Comparison of ENCODE assay signal across 24 cellular contexts in genomic region chr1:208935517-208936187, GRCh38.
"Had no signal": no experiment of that assay in that cellular context is flagged by ENCODE, and none has a peak within 500 bp of the region (broad histone marks: within the 10 kb centered on the region; RNA-seq: fewer than 3 reads in every experiment).

No MANE protein-coding gene starts in this region.

- H3K36me3 Mint-ChIP-seq: activated naive CD8-positive, alpha-beta T cell treated with anti-CD3 and anti-CD28 coated beads for 36 hours; naive B cell had no signal

- H3K9me3 Mint-ChIP-seq: activated naive CD4-positive, alpha-beta T cell treated with anti-CD3 and anti-CD28 coated beads for 36 hours; activated naive CD8-positive, alpha-beta T cell treated with anti-CD3 and anti-CD28 coated beads for 36 hours; activated T-helper 1 cell treated with anti-CD3 and anti-CD28 coated beads, Interleukin-12 subunit alpha, Interleukin-12 subunit beta, Interleukin-2, Interleukin-4 antibody, amounts not matched to agents 30 ng/mL and 10 ng/mL and 1 ng/mL, durations not matched to agents 14 hours and 24 hours and 36 hours; T-helper 2 cell treated with Interferon-gamma antibody and Interleukin-4, amounts not matched to agents 5 μg/mL and 100 μg/mL, for 36 hours had no signal

- H3K4me3 ChIP-seq: ascending aorta, coronary artery, dorsolateral prefrontal cortex, thoracic aorta had no signal

- H3K4me3 Mint-ChIP-seq: activated naive CD4-positive, alpha-beta T cell treated with anti-CD3 and anti-CD28 coated beads for 36 hours; activated naive CD8-positive, alpha-beta T cell treated with anti-CD3 and anti-CD28 coated beads for 36 hours; activated T-helper 1 cell treated with anti-CD3 and anti-CD28 coated beads, Interleukin-12 subunit alpha, Interleukin-12 subunit beta, Interleukin-2, Interleukin-4 antibody, amounts not matched to agents 30 ng/mL and 10 ng/mL and 1 ng/mL, durations not matched to agents 14 hours and 24 hours and 36 hours; T-helper 2 cell treated with Interferon-gamma antibody and Interleukin-4, amounts not matched to agents 5 μg/mL and 100 μg/mL, for 36 hours had no signal

- H3K36me3 ChIP-seq: ascending aorta, brain microvascular endothelial cell, thoracic aorta had no signal

- H3K9me3 ChIP-seq: ascending aorta, thoracic aorta had no signal

- DNase-seq: activated CD4-positive, alpha-beta T cell treated with anti-CD3 and anti-CD28 coated beads for 4 hours; activated CD4-positive, alpha-beta T cell treated with anti-CD3 and anti-CD28 coated beads, Interleukin-2, amount 50 U/mL, for 48 hours; activated CD8-positive, alpha-beta memory T cell treated with anti-CD3 and anti-CD28 coated beads for 24 hours; activated effector memory CD4-positive, alpha-beta T cell treated with anti-CD3 and anti-CD28 coated beads, Interleukin-2, amount 50 U/mL, for 16 hours; activated naive CD4-positive, alpha-beta T cell treated with anti-CD3 and anti-CD28 coated beads for 36 hours; activated naive CD8-positive, alpha-beta T cell treated with anti-CD3 and anti-CD28 coated beads for 36 hours; brain microvascular endothelial cell; dorsolateral prefrontal cortex; effector memory CD4-positive, alpha-beta T cell; head of caudate nucleus; kidney; left colon; naive B cell; right cardiac atrium; stimulated activated CD4-positive, alpha-beta T cell treated with anti-CD3 and anti-CD28 coated beads, Interleukin-2, amount 100 ng/mL, for 48 hours; stimulated activated naive CD4-positive, alpha-beta T cell treated with Interleukin-2 at 50 U/mL for 16 hours; T-helper 1 cell; trophoblast cell had no signal

- ATAC-seq: left colon, right cardiac atrium had no signal

- H3K4me1 ChIP-seq: ascending aorta had no signal

- H3K27ac ChIP-seq: ascending aorta, brain microvascular endothelial cell, coronary artery, dorsolateral prefrontal cortex, thoracic aorta, VCaP had no signal

- H3K27me3 ChIP-seq: ascending aorta, brain microvascular endothelial cell, dorsolateral prefrontal cortex had no signal

- H3K4me1 Mint-ChIP-seq: activated naive CD8-positive, alpha-beta T cell treated with anti-CD3 and anti-CD28 coated beads for 36 hours; naive B cell had no signal

- H3K27ac Mint-ChIP-seq: activated naive CD4-positive, alpha-beta T cell treated with anti-CD3 and anti-CD28 coated beads for 36 hours; activated naive CD8-positive, alpha-beta T cell treated with anti-CD3 and anti-CD28 coated beads for 36 hours; activated T-helper 1 cell treated with anti-CD3 and anti-CD28 coated beads, Interleukin-12 subunit alpha, Interleukin-12 subunit beta, Interleukin-2, Interleukin-4 antibody, amounts not matched to agents 30 ng/mL and 10 ng/mL and 1 ng/mL, durations not matched to agents 14 hours and 24 hours and 36 hours; naive B cell; T-helper 2 cell treated with Interferon-gamma antibody and Interleukin-4, amounts not matched to agents 5 μg/mL and 100 μg/mL, for 36 hours had no signal
